2 cellular contexts compared by ENCODE assay signal in the genomic region with DNA sequence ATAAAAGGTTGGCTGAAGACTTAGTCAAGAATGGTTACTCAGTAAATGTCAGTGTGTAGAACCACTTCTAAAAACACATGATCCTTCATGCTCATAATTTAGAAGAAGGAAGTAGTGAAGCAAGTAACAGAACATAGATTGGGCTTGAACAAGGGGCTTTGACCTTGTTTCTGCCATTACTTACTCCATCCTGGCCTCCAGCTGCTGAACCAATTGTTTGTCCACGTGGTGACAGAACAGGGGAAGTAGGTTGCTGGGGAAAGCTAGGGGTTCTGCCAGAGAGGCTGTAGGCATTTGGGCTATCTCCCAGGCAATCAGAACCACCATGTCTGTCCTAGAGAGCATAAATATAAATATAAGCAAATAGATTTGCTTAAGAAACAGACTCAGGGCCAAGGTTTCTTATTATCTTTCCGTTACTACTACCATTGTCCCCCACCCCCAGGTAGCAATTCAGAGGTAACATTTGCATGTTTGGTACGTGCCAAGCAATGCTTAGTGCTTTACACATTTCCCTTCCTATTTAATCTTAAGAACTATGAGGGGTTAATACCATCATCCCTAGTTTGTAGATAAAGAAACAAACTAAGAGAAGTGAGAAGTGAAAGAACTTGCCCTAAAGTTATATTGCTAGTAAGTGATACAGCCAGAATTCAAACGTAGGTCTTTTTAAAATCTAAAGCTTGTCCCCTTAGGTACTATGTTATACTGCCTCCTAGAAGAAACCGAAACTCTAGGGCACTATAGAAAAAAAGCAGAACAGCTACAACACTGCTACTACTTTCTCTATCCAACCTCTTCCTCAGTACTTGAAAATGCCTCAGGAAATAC.
TF ChIP-seq lines count a peak whose summit lies in the region.

No MANE protein-coding gene starts in this region.

TF ChIP-seq in HepG2, 621 proteins besides CTCF, POLR2A, EP300 and RAD21:
- TF ChIP-seq, protein P1, sequence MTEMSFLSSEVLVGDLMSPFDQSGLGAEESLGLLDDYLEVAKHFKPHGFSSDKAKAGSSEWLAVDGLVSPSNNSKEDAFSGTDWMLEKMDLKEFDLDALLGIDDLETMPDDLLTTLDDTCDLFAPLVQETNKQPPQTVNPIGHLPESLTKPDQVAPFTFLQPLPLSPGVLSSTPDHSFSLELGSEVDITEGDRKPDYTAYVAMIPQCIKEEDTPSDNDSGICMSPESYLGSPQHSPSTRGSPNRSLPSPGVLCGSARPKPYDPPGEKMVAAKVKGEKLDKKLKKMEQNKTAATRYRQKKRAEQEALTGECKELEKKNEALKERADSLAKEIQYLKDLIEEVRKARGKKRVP (CRISPR knock-in tag; IDR thresholded peaks at IDR 0.05) = no peak
- TF ChIP-seq NFRKB (IDR thresholded peaks at IDR 0.05) (no peak), RXRB (CRISPR knock-in tag; IDR thresholded peaks at IDR 0.05; ENCODE audit: borderline replicate concordance) (no peak), MIER2 (CRISPR knock-in tag; IDR thresholded peaks at IDR 0.05) (no peak), ZNF337 (CRISPR knock-in tag; IDR thresholded peaks at IDR 0.05; ENCODE audit: borderline replicate concordance, low read depth) (no peak), ZNF317 (CRISPR knock-in tag; IDR thresholded peaks at IDR 0.05) (no peak), NFKBIZ (CRISPR knock-in tag; IDR thresholded peaks at IDR 0.05) (no peak), ZNF607 (CRISPR knock-in tag; IDR thresholded peaks at IDR 0.05; ENCODE audit: borderline replicate concordance) (no peak), ZSCAN29 (CRISPR knock-in tag; conservative IDR thresholded peaks at IDR 0.05) (no peak), ZNF878 (CRISPR knock-in tag; IDR thresholded peaks at IDR 0.05) (no peak), PHF20 (CRISPR knock-in tag; IDR thresholded peaks at IDR 0.05) (no peak), NCOR1 (IDR thresholded peaks at IDR 0.05; ENCODE audit: borderline replicate concordance, low read length) (no peak), MTF1 (CRISPR knock-in tag; IDR thresholded peaks at IDR 0.05) (no peak), CCAR2 (optimal IDR thresholded peaks at IDR 0.05; ENCODE audit: low read depth, low read length) (no peak), HNF4A (CRISPR knock-in tag; IDR thresholded peaks at IDR 0.05) (no peak), CBFB (CRISPR knock-in tag; IDR thresholded peaks at IDR 0.05) (no peak), JARID2 (CRISPR knock-in tag; IDR thresholded peaks at IDR 0.05; ENCODE audit: insufficient replicate concordance) (no peak), CC2D1A (CRISPR knock-in tag; IDR thresholded peaks at IDR 0.05) (no peak)

TF ChIP-seq in SK-N-SH treated with all-trans-retinoic acid at 6 μM for 48 hours, 23 proteins besides CTCF, POLR2A, EP300 and RAD21:
- TF ChIP-seq, protein P2, sequence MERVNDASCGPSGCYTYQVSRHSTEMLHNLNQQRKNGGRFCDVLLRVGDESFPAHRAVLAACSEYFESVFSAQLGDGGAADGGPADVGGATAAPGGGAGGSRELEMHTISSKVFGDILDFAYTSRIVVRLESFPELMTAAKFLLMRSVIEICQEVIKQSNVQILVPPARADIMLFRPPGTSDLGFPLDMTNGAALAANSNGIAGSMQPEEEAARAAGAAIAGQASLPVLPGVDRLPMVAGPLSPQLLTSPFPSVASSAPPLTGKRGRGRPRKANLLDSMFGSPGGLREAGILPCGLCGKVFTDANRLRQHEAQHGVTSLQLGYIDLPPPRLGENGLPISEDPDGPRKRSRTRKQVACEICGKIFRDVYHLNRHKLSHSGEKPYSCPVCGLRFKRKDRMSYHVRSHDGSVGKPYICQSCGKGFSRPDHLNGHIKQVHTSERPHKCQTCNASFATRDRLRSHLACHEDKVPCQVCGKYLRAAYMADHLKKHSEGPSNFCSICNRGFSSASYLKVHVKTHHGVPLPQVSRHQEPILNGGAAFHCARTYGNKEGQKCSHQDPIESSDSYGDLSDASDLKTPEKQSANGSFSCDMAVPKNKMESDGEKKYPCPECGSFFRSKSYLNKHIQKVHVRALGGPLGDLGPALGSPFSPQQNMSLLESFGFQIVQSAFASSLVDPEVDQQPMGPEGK (CRISPR knock-in tag; IDR thresholded peaks at IDR 0.05; ENCODE audit: borderline replicate concordance) = no peak
- TF ChIP-seq ESRRG (CRISPR knock-in tag; IDR thresholded peaks at IDR 0.05) = no peak
- no peak for TF ChIP-seq CSDC2 (CRISPR knock-in tag; IDR thresholded peaks at IDR 0.05)
- TF ChIP-seq ZNF70 (CRISPR knock-in tag; IDR thresholded peaks at IDR 0.05) = no peak
- no peak for TF ChIP-seq GLIS3 (CRISPR knock-in tag; IDR thresholded peaks at IDR 0.05)
- TF ChIP-seq, protein P3, sequence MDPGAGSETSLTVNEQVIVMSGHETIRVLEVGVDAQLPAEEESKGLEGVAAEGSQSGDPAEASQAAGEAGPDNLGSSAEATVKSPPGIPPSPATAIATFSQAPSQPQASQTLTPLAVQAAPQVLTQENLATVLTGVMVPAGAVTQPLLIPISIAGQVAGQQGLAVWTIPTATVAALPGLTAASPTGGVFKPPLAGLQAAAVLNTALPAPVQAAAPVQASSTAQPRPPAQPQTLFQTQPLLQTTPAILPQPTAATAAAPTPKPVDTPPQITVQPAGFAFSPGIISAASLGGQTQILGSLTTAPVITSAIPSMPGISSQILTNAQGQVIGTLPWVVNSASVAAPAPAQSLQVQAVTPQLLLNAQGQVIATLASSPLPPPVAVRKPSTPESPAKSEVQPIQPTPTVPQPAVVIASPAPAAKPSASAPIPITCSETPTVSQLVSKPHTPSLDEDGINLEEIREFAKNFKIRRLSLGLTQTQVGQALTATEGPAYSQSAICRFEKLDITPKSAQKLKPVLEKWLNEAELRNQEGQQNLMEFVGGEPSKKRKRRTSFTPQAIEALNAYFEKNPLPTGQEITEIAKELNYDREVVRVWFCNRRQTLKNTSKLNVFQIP (CRISPR knock-in tag; IDR thresholded peaks at IDR 0.05; ENCODE audit: borderline replicate concordance, low read depth) = no peak
- TF ChIP-seq TOX (CRISPR knock-in tag; IDR thresholded peaks at IDR 0.05; ENCODE audit: borderline replicate concordance) = no peak
- TF ChIP-seq, protein P4, sequence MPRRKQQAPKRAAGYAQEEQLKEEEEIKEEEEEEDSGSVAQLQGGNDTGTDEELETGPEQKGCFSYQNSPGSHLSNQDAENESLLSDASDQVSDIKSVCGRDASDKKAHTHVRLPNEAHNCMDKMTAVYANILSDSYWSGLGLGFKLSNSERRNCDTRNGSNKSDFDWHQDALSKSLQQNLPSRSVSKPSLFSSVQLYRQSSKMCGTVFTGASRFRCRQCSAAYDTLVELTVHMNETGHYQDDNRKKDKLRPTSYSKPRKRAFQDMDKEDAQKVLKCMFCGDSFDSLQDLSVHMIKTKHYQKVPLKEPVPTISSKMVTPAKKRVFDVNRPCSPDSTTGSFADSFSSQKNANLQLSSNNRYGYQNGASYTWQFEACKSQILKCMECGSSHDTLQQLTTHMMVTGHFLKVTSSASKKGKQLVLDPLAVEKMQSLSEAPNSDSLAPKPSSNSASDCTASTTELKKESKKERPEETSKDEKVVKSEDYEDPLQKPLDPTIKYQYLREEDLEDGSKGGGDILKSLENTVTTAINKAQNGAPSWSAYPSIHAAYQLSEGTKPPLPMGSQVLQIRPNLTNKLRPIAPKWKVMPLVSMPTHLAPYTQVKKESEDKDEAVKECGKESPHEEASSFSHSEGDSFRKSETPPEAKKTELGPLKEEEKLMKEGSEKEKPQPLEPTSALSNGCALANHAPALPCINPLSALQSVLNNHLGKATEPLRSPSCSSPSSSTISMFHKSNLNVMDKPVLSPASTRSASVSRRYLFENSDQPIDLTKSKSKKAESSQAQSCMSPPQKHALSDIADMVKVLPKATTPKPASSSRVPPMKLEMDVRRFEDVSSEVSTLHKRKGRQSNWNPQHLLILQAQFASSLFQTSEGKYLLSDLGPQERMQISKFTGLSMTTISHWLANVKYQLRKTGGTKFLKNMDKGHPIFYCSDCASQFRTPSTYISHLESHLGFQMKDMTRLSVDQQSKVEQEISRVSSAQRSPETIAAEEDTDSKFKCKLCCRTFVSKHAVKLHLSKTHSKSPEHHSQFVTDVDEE (CRISPR knock-in tag; IDR thresholded peaks at IDR 0.05) = no peak
TF ChIP-seq in SK-N-SH treated with all-trans-retinoic acid at 6 μM for 48 hours: peak in this region for 0.
